In genomic region chr12:3186546-3187237, GRCh38 we compare ENCODE assay signal across 1 cellular context.
TF ChIP-seq lines count a peak whose summit lies in the region.

No MANE protein-coding gene starts in this region.

TF ChIP-seq in GM12878, 131 proteins besides CTCF, POLR2A, EP300 and RAD21 (continued from another document and continues in another):
- TF ChIP-seq ZBTB11 (CRISPR knock-in tag; IDR thresholded peaks at IDR 0.05) (no peak), IKZF1 (conservative IDR thresholded peaks at IDR 0.05) (peak; percentile 42; the same call in 1 of the 2 replicates), CREM (IDR thresholded peaks at IDR 0.05; ENCODE audit: low read depth) (no peak), SUPT20H (IDR thresholded peaks at IDR 0.05; ENCODE audit: borderline replicate concordance, control insufficient read depth, low read depth, low read length) (no peak), REST (IDR thresholded peaks at IDR 0.05; ENCODE audit: low read depth, low read length) (no peak), MEF2A (IDR thresholded peaks at IDR 0.05; ENCODE audit: insufficient read depth, low read depth, low read length) (no peak), CUX1 (IDR thresholded peaks at IDR 0.05; ENCODE audit: insufficient replicate concordance, low read depth, low read length) (no peak), BMI1 (IDR thresholded peaks at IDR 0.05; ENCODE audit: borderline replicate concordance) (no peak), ZBTB40 (IDR thresholded peaks at IDR 0.05; ENCODE audit: borderline replicate concordance) (no peak), MLLT1 (IDR thresholded peaks at IDR 0.05) (no peak), NRF1 (conservative IDR thresholded peaks at IDR 0.05; ENCODE audit: low read depth, low read length) (no peak), USF2 (IDR thresholded peaks at IDR 0.05; ENCODE audit: borderline replicate concordance, low read depth, low read length) (no peak), ZNF207 (IDR thresholded peaks at IDR 0.05; ENCODE audit: borderline replicate concordance) (no peak), RAD51 (IDR thresholded peaks at IDR 0.05) (no peak), LARP7 (IDR thresholded peaks at IDR 0.05) (no peak), SREBF1 (IDR thresholded peaks at IDR 0.05; ENCODE audit: low read length) (no peak), STAT3 (IDR thresholded peaks at IDR 0.05; ENCODE audit: low read depth, low read length) (no peak), BCL3 (IDR thresholded peaks at IDR 0.05; ENCODE audit: borderline replicate concordance, insufficient read depth, low read depth, low read length, poor library complexity, severe bottlenecking) (no peak), ZNF592 (IDR thresholded peaks at IDR 0.05) (no peak), SIN3A (IDR thresholded peaks at IDR 0.05; ENCODE audit: low read depth, low read length) (no peak), SRF (IDR thresholded peaks at IDR 0.05; ENCODE audit: low read depth in 2 of 2, low read length in 2 of 2) (no peak), RB1 (IDR thresholded peaks at IDR 0.05; ENCODE audit: borderline replicate concordance) (no peak), TCF12 (IDR thresholded peaks at IDR 0.05; ENCODE audit: low read depth, low read length) (no peak), HDAC2 (IDR thresholded peaks at IDR 0.05) (no peak), SPI1 (IDR thresholded peaks at IDR 0.05; ENCODE audit: borderline replicate concordance, insufficient read depth, low read depth, low read length) (no peak), WRNIP1 (IDR thresholded peaks at IDR 0.05; ENCODE audit: borderline replicate concordance, low read depth, low read length) (no peak), CBX5 (IDR thresholded peaks at IDR 0.05; ENCODE audit: low read depth) (no peak), HCFC1 (IDR thresholded peaks at IDR 0.05; ENCODE audit: low read length) (no peak), JUND (IDR thresholded peaks at IDR 0.05; ENCODE audit: low read depth, low read length) (no peak), IRF4 (IDR thresholded peaks at IDR 0.05; ENCODE audit: low read depth, low read length) (0 out of 2 replicates have a peak, but pooled peaks have one; percentile 15)
